ENCODE assay signal across 13 cellular contexts in the genomic region with DNA sequence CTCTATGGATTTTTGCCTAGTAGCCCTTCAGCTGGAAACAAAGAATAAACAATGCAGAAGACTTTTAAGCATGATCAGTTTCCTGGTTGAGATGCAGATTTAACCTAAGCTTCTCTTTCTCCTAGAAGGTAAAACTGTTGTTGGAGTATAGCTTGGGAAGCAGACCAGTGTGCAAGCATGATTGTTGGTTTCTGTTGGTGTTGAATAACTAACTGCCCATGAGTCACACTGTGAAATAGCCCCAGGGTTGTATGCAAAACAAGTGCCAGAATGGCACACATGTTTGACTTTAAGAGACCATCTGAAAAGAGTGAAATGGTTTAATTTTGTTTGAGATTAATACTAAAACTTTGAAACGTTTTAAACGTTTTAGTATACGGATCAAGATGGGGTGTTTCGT.
A peak's percentile ranks its signal among the peaks of the same experiment; 100 is the strongest.
DNase-seq lines count a peak whose midpoint lies in the region; ATAC-seq, FAIRE-seq and TF ChIP-seq lines count a peak whose summit lies in the region.
"Had no signal": no experiment of that assay in that cellular context is flagged by ENCODE, and none has a peak within 500 bp of the region (broad histone marks: within the 10 kb centered on the region; RNA-seq: fewer than 3 reads in every experiment).

No MANE protein-coding gene starts in this region.

- peak; percentile 47 for DNase-seq in ACHN
- peak; percentile 10 to 57 for DNase-seq in PC-9
- DNase-seq in fibroblast of gingiva (ENCODE audit: low read depth): peak; percentile 83
- no peak for DNase-seq in urothelium cell line (ENCODE audit: low spot score)
- DNase-seq in naive thymus-derived CD8-positive, alpha-beta T cell: no peak
- DNase-seq: activated effector memory CD4-positive, alpha-beta T cell treated with Interleukin-2 at 50 U/mL for 16 hours; effector CD4-positive, alpha-beta T cell; GOT3 had no signal

- H3K4me1 Mint-ChIP-seq in naive thymus-derived CD8-positive, alpha-beta T cell: no peaks in the 10 kb centered on the region

- no peak for FAIRE-seq in urothelium cell line (lab: Jason Lieb, UNC)

- H4K20me1 ChIP-seq in PC-9 (ENCODE audit: insufficient read depth): no peaks in the 10 kb centered on the region

- ATAC-seq in GM18867 (IDR thresholded peaks at IDR 0.05; ENCODE audit: unreplicated experiment): peak; percentile 53
- no peak for ATAC-seq in HG03378 (IDR thresholded peaks at IDR 0.05; ENCODE audit: unreplicated experiment)
- no peak for ATAC-seq in naive thymus-derived CD8-positive, alpha-beta T cell
- no peak for ATAC-seq in GM21423 (IDR thresholded peaks at IDR 0.05; ENCODE audit: unreplicated experiment)
- ATAC-seq: WTC11 had no signal

- CTCF ChIA-PET in PC-9 (lab: Charles Lee): no interaction called here

- H3K27ac ChIP-seq in PC-9: peak overlapping the region; percentile 71

- H3K9me3 Mint-ChIP-seq in naive thymus-derived CD8-positive, alpha-beta T cell: no peaks in the 10 kb centered on the region
- H3K9me3 Mint-ChIP-seq: stimulated activated naive CD8-positive, alpha-beta T cell treated with anti-CD3 and anti-CD28 coated beads, Interleukin-15, Interleukin-2, amounts not matched to agents 100 ng/mL and 50 ng/mL, for 24 hours; WTC11 had no signal

- no peaks in the 10 kb centered on the region for H3K9me2 ChIP-seq in PC-9 (ENCODE audit: insufficient read depth)

- H3K27me3 Mint-ChIP-seq in naive thymus-derived CD8-positive, alpha-beta T cell: peaks cover 3 to 11% (median 8%) of the 10 kb centered on the region in 5 donors

- no peak overlapping the region for H3K4me2 ChIP-seq in PC-9

- no peak overlapping the region for H3K4me3 ChIP-seq in PC-9

- in situ Hi-C loops in ACHN (cut with HindIII; ENCODE audit: low pct_ligation_motif_present, low pct_unique_long_range_greater_than_20kb, low sequenced_read_pairs): no loop called here

- H3F3A ChIP-seq in PC-9 (ENCODE audit: insufficient read depth, low read depth): peaks cover 21% of the 10 kb centered on the region

- H3K36me3 Mint-ChIP-seq in naive thymus-derived CD8-positive, alpha-beta T cell: no peaks in the 10 kb centered on the region
- H3K36me3 Mint-ChIP-seq: WTC11 had no signal

- H3K79me2 ChIP-seq in PC-9 (ENCODE audit: low read depth): no peaks in the 10 kb centered on the region

- H3K9me3 ChIP-seq in PC-9 (ENCODE audit: insufficient read depth, low read depth): no peaks in the 10 kb centered on the region; the same call in 1 of the 2 replicates

- H3K4me3 Mint-ChIP-seq in naive thymus-derived CD8-positive, alpha-beta T cell: no peak overlapping the region
- H3K4me3 Mint-ChIP-seq: stimulated activated naive CD8-positive, alpha-beta T cell treated with anti-CD3 and anti-CD28 coated beads, Interleukin-15, Interleukin-2, amounts not matched to agents 100 ng/mL and 50 ng/mL, for 24 hours; WTC11 had no signal

- intact Hi-C loops in PC-9 (cut with micrococcal nuclease; ENCODE audit: unreplicated experiment): no loop called here

- TF ChIP-seq CTCF in PC-9 (conservative IDR thresholded peaks at IDR 0.05): no peak

- POLR2A ChIA-PET in PC-9 (lab: Charles Lee; ENCODE audit: unreplicated experiment): interaction anchor here (0.8 kb wide), 1 partner anchor 369 kb away, joined by 3 read pairs; no protein-coding TSS in a partner anchor
- POLR2A ChIA-PET in naive thymus-derived CD8-positive, alpha-beta T cell (lab: Charles Lee): no interaction called here

- no peak overlapping the region for H2AFZ ChIP-seq in PC-9

- H3K36me3 ChIP-seq in PC-9 (ENCODE audit: low read depth): peaks cover 37% of the 10 kb centered on the region

- peaks cover 13% of the 10 kb centered on the region for H3K4me1 ChIP-seq in PC-9 (replicated peaks; ENCODE audit: insufficient read depth)

- BruUV-seq in PC-9 (replicated peaks; lab: Mats Ljungman, UMichigan): no TSS peak

- no peaks in the 10 kb centered on the region for H3K27me3 ChIP-seq in PC-9 (ENCODE audit: insufficient read depth, low read depth)

- H3K27ac Mint-ChIP-seq in naive thymus-derived CD8-positive, alpha-beta T cell: no peak overlapping the region
- H3K27ac Mint-ChIP-seq: stimulated activated naive CD8-positive, alpha-beta T cell treated with anti-CD3 and anti-CD28 coated beads, Interleukin-15, Interleukin-2, amounts not matched to agents 100 ng/mL and 50 ng/mL, for 24 hours; WTC11 had no signal

Comparison
In these comparisons a context has a peak if more than half of its experiments do, and no peak if none do; other contexts are left out.
1. DNase-seq: peak in ACHN (single experiment), PC-9 (2 of 2) and fibroblast of gingiva (single experiment); none in urothelium cell line (single experiment) and naive thymus-derived CD8-positive, alpha-beta T cell (0 of 10).